ENCODE assay signal across 8 cellular contexts in genomic region chr14:23694085-23694975, GRCh38. TPM values are rescaled to one million over a fixed set of nuclear protein-coding genes. Genes with fewer than 3 reads are reported as not detected.
DNase-seq lines count a peak whose midpoint lies in the region; ATAC-seq and TF ChIP-seq lines count a peak whose summit lies in the region.
"Had no signal": no experiment of that assay in that cellular context is flagged by ENCODE, and none has a peak within 500 bp of the region (broad histone marks: within the 10 kb centered on the region; RNA-seq: fewer than 3 reads in every experiment).

No MANE protein-coding gene starts in this region.

- H3K27ac ChIP-seq in colonic mucosa = no peak overlapping the region

- peak; percentile 8 for DNase-seq in H4 (ENCODE audit: low spot score)
- peak; percentile 46 for DNase-seq in NCI-H226
- DNase-seq in erythroblast (lab: John Stamatoyannopoulos, UW) = peak; percentile 54 to 82
- DNase-seq in omental fat pad (ENCODE audit: low spot score) = no peak
- DNase-seq in NCI-H1092 (lab: John Stamatoyannopoulos, UW) = no peak
- DNase-seq in NCI-H1048 (lab: John Stamatoyannopoulos, UW) = no peak
- no peak for DNase-seq in colonic mucosa
- DNase-seq: NCI-H2081 treated with DMSO at 0.1 percent for 48 hours had no signal

- no peaks in the 10 kb centered on the region for H3K27me3 ChIP-seq in colonic mucosa

- H3K36me3 ChIP-seq in colonic mucosa = no peaks in the 10 kb centered on the region

- H3K4me3 ChIP-seq in colonic mucosa = no peak overlapping the region

- intact Hi-C loops in colonic mucosa (cut with DNase I) = no loop called here

- peak; percentile 54 for ATAC-seq in omental fat pad (ENCODE audit: low FRiP score)

- H3K9ac ChIP-seq in colonic mucosa (ENCODE audit: low read depth in 2 of 2, low read length in 2 of 2) = no peak overlapping the region

- TF ChIP-seq POLR2A in erythroblast (IDR thresholded peaks at IDR 0.05; ENCODE audit: low read length) = no peak

- TF ChIP-seq CTCF in omental fat pad (IDR thresholded peaks at IDR 0.05) (no peak), colonic mucosa (IDR thresholded peaks at IDR 0.05) (no peak)

- no peaks in the 10 kb centered on the region for H3K9me3 ChIP-seq in colonic mucosa

- no peaks in the 10 kb centered on the region for H3K4me1 ChIP-seq in colonic mucosa

RNA-seq across cellular contexts. Expression of gene DHRS2, which starts 58.2 kb away (rescaled TPM):
- total RNA-seq in H4 (2014; rRNA removed; shearing (Covaris generic)) = 15.9 and 17.2 TPM in 2 replicates
- total RNA-seq in omental fat pad (under 1 TPM in 1 of 4 donors, not detected in 3; 0.24 TPM), colonic mucosa (1 to 10 TPM in 1 of 2 donors, under 1 TPM in 1; 0.56 to 2.1 TPM)

Comparison
In these comparisons a context has a peak if more than half of its experiments do, and no peak if none do; other contexts are left out.
1. DNase-seq: peak in H4 (single experiment), NCI-H226 (single experiment) and erythroblast (2 of 2); none in omental fat pad (single experiment), NCI-H1092 (single experiment), NCI-H1048 (single experiment) and colonic mucosa (single experiment).